1 cellular context compared by ENCODE assay signal in genomic region chr19:48346161-48346560, GRCh38.
TF ChIP-seq lines count a peak whose summit lies in the region.

No MANE protein-coding gene starts in this region.

TF ChIP-seq in K562, 482 proteins besides CTCF, POLR2A, EP300 and RAD21:
- TF ChIP-seq CSDE1 (IDR thresholded peaks at IDR 0.05), result no peak
- TF ChIP-seq LEF1 (IDR thresholded peaks at IDR 0.05), result no peak
- TF ChIP-seq ZNF133 (CRISPR knock-in tag; IDR thresholded peaks at IDR 0.05), result no peak
- TF ChIP-seq NCOA6 (IDR thresholded peaks at IDR 0.05), result no peak
- TF ChIP-seq NR4A1 (CRISPR knock-in tag; IDR thresholded peaks at IDR 0.05), result no peak
- no peak for TF ChIP-seq NR4A1 (tag; IDR thresholded peaks at IDR 0.05)
- TF ChIP-seq USF2 (CRISPR knock-in tag; IDR thresholded peaks at IDR 0.05), result no peak
- TF ChIP-seq CUX1 (CRISPR knock-in tag; IDR thresholded peaks at IDR 0.05), result no peak
- TF ChIP-seq ETV6 (IDR thresholded peaks at IDR 0.05; ENCODE audit: borderline replicate concordance in 1 of 2, low read depth in 2 of 2, low read length in 1 of 2), result no peak
- no peak for TF ChIP-seq ETV6 (CRISPR knock-in tag; IDR thresholded peaks at IDR 0.05; ENCODE audit: borderline replicate concordance)
- TF ChIP-seq ATF3 (IDR thresholded peaks at IDR 0.05), result peak; percentile 45
- TF ChIP-seq ATF3 (CRISPR knock-in tag; conservative IDR thresholded peaks at IDR 0.05), result no peak
- no peak for TF ChIP-seq HDAC1 (IDR thresholded peaks at IDR 0.05)
- peak; percentile 32; the same call in 1 of the 2 replicates for TF ChIP-seq CEBPB (tag; IDR thresholded peaks at IDR 0.05)
- no peak for TF ChIP-seq CEBPG (CRISPR knock-in tag; IDR thresholded peaks at IDR 0.05)
- peak; percentile 23 to 44; a peak in 2 of 4 replicates for TF ChIP-seq CEBPG (tag; conservative IDR thresholded peaks at IDR 0.05 in 1 of 2, IDR thresholded peaks at IDR 0.05 in 1 of 2)
- TF ChIP-seq PHF8 (IDR thresholded peaks at IDR 0.05; ENCODE audit: borderline replicate concordance, low read length), result no peak
- TF ChIP-seq ZNF121 (CRISPR knock-in tag; conservative IDR thresholded peaks at IDR 0.05), result no peak
- TF ChIP-seq PCBP2 (IDR thresholded peaks at IDR 0.05; ENCODE audit: low read depth, low read length, poor library complexity, severe bottlenecking), result no peak
